In the genomic region with DNA sequence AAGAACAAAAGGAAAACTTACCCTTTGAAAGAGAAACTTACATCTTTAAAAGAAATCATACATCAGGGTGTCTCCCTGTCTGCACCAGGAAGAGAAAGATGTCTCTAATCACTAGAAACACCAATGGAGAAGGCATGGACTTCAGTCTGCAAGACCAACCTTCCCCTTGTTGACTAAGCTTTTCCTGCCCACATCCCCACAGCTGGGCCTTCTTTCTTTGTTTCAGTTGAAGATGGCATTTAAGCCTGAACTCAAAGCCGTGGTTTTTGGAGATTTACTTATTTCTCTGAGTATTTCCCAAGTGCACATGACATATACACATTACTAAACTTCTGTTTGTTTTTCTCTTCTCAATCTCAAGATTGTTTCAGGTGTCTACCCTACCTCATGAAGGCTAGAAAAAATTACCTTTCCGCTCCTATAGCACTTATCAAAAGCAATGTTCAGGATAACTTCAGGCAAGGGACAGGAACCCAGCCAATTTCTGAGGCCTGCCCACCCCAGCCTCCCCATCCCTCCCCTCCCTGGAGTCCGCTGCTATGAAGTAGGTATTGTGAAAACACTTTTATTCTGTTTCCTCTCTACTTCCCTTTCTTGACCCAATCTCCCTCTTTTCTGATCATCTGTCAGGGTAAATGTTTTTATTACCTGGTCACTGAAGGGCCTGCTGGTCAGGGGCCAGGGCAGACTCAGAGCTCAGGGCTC, we compare ENCODE assay signal across 1 cellular context.
TF ChIP-seq lines count a peak whose summit lies in the region.

No MANE protein-coding gene starts in this region.

TF ChIP-seq in GM12878, 131 proteins besides CTCF, POLR2A, EP300 and RAD21:
- TF ChIP-seq SP1 (IDR thresholded peaks at IDR 0.05; ENCODE audit: low read depth, low read length) (no peak), BMI1 (IDR thresholded peaks at IDR 0.05; ENCODE audit: borderline replicate concordance) (no peak), PAX5 (IDR thresholded peaks at IDR 0.05; ENCODE audit: borderline replicate concordance, low read depth, low read length) (no peak), NR2C2 (IDR thresholded peaks at IDR 0.05; ENCODE audit: borderline replicate concordance, control insufficient read depth, insufficient read length, low read depth) (no peak)
- TF ChIP-seq, protein P1, sequence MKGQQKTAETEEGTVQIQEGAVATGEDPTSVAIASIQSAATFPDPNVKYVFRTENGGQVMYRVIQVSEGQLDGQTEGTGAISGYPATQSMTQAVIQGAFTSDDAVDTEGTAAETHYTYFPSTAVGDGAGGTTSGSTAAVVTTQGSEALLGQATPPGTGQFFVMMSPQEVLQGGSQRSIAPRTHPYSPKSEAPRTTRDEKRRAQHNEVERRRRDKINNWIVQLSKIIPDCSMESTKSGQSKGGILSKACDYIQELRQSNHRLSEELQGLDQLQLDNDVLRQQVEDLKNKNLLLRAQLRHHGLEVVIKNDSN (IDR thresholded peaks at IDR 0.05; ENCODE audit: borderline replicate concordance, extremely low read length, insufficient read depth, low read depth, low read length), result no peak
- TF ChIP-seq, protein P2, sequence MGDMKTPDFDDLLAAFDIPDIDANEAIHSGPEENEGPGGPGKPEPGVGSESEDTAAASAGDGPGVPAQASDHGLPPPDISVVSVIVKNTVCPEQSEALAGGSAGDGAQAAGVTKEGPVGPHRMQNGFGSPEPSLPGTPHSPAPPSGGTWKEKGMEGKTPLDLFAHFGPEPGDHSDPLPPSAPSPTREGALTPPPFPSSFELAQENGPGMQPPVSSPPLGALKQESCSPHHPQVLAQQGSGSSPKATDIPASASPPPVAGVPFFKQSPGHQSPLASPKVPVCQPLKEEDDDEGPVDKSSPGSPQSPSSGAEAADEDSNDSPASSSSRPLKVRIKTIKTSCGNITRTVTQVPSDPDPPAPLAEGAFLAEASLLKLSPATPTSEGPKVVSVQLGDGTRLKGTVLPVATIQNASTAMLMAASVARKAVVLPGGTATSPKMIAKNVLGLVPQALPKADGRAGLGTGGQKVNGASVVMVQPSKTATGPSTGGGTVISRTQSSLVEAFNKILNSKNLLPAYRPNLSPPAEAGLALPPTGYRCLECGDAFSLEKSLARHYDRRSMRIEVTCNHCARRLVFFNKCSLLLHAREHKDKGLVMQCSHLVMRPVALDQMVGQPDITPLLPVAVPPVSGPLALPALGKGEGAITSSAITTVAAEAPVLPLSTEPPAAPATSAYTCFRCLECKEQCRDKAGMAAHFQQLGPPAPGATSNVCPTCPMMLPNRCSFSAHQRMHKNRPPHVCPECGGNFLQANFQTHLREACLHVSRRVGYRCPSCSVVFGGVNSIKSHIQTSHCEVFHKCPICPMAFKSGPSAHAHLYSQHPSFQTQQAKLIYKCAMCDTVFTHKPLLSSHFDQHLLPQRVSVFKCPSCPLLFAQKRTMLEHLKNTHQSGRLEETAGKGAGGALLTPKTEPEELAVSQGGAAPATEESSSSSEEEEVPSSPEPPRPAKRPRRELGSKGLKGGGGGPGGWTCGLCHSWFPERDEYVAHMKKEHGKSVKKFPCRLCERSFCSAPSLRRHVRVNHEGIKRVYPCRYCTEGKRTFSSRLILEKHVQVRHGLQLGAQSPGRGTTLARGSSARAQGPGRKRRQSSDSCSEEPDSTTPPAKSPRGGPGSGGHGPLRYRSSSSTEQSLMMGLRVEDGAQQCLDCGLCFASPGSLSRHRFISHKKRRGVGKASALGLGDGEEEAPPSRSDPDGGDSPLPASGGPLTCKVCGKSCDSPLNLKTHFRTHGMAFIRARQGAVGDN (IDR thresholded peaks at IDR 0.05), result no peak
- TF ChIP-seq, protein P3, sequence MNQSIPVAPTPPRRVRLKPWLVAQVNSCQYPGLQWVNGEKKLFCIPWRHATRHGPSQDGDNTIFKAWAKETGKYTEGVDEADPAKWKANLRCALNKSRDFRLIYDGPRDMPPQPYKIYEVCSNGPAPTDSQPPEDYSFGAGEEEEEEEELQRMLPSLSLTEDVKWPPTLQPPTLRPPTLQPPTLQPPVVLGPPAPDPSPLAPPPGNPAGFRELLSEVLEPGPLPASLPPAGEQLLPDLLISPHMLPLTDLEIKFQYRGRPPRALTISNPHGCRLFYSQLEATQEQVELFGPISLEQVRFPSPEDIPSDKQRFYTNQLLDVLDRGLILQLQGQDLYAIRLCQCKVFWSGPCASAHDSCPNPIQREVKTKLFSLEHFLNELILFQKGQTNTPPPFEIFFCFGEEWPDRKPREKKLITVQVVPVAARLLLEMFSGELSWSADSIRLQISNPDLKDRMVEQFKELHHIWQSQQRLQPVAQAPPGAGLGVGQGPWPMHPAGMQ (IDR thresholded peaks at IDR 0.05; ENCODE audit: borderline replicate concordance), result no peak
